ENCODE assay signal across 16 cellular contexts in genomic region chr12:130601327-130601726, GRCh38.
A peak's percentile ranks its signal among the peaks of the same experiment; 100 is the strongest.
DNase-seq lines count a peak whose midpoint lies in the region; ATAC-seq and TF ChIP-seq lines count a peak whose summit lies in the region.
"Had no signal": no experiment of that assay in that cellular context is flagged by ENCODE, and none has a peak within 500 bp of the region (broad histone marks: within the 10 kb centered on the region; RNA-seq: fewer than 3 reads in every experiment).

No MANE protein-coding gene starts in this region.

- DNase-seq in NCI-H82 (lab: John Stamatoyannopoulos, UW) = peak; percentile 85
- DNase-seq in SK-N-DZ (ENCODE audit: low spot score) = peak; percentile 99
- DNase-seq in left kidney (ENCODE audit: low read depth, low spot score) = peak; percentile 53
- DNase-seq in central memory CD4-positive, alpha-beta T cell = no peak
- DNase-seq in GDM1 (lab: John Stamatoyannopoulos, UW) = no peak
- DNase-seq: 8988T; ACHN; Caco-2; Calu3; CD4-positive, alpha-beta T cell; CD8-positive, alpha-beta T cell; DMS79 treated with DMSO at 0.1 percent for 48 hours had no signal

- ATAC-seq in SK-N-SH treated with all-trans-retinoic acid at 6 μM for 48 hours (peak; percentile 40; the same call in 1 of the 3 replicates), GM19351 (IDR thresholded peaks at IDR 0.05; ENCODE audit: unreplicated experiment) (no peak), GM19467 (IDR thresholded peaks at IDR 0.05; ENCODE audit: unreplicated experiment) (no peak)
- ATAC-seq: CD8-positive, alpha-beta T cell; GM12878 had no signal

TF ChIP-seq in SK-N-SH treated with all-trans-retinoic acid at 6 μM for 48 hours, 23 proteins besides CTCF, POLR2A, EP300 and RAD21:
- TF ChIP-seq TSHZ2 (CRISPR knock-in tag; IDR thresholded peaks at IDR 0.05) (peak; percentile 95), TCF4 (CRISPR knock-in tag; IDR thresholded peaks at IDR 0.05; ENCODE audit: borderline replicate concordance) (peak; percentile 62; the same call in 1 of the 2 replicates), ISL1 (CRISPR knock-in tag; IDR thresholded peaks at IDR 0.05) (peak; percentile 36; the same call in 1 of the 2 replicates), ZFP30 (CRISPR knock-in tag; IDR thresholded peaks at IDR 0.05) (no peak), CSRNP3 (CRISPR knock-in tag; IDR thresholded peaks at IDR 0.05) (0 out of 2 replicates have a peak, but pooled peaks have one; percentile 24)

Comparison
In these comparisons a context has a peak if more than half of its experiments do, and no peak if none do; other contexts are left out.
1. DNase-seq: peak in NCI-H82 (single experiment), SK-N-DZ (single experiment) and left kidney (single experiment); none in central memory CD4-positive, alpha-beta T cell (single experiment) and GDM1 (single experiment).